Comparison of ENCODE assay signal across 22 cellular contexts in the genomic region with DNA sequence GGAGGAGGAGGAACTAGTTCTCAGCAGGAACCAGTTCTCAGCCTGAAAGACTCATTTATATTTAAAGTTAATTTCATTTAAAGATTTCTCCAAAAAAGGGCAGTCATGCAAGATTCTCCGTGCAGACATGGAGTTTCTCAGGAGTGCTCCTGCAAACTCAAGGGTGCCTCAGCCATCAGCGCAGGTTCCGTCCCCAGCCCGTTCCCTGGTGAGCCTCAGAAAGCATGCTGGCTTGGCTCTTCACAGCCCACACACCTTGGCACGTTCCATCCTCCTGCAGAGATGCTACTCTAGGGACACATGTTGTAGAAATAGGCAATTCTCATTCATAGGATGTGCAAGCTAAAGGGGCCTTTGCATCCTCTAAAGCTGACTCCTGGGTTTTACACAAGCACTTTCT.
"Had no signal": no experiment of that assay in that cellular context is flagged by ENCODE, and none has a peak within 500 bp of the region (broad histone marks: within the 10 kb centered on the region; RNA-seq: fewer than 3 reads in every experiment).

No MANE protein-coding gene starts in this region.

- H3K27me3 ChIP-seq: body of pancreas, tibial nerve had no signal

- H3K36me3 Mint-ChIP-seq: activated naive CD8-positive, alpha-beta T cell; naive B cell had no signal

- FAIRE-seq: islet of Langerhans had no signal

- ATAC-seq: activated CD8-positive, alpha-beta T cell treated with anti-CD3 and anti-CD28 coated beads, Interleukin-2, amount 10 ng/mL, durations not matched to agents 7 days and 5 days; body of pancreas; SK-N-SH treated with all-trans-retinoic acid at 6 μM for 48 hours had no signal

- DNase-seq: activated CD4-positive, alpha-beta T cell treated with anti-CD3 and anti-CD28 coated beads for 48 hours; activated CD8-positive, alpha-beta T cell treated with anti-CD3 and anti-CD28 coated beads, Interleukin-2, amount 10 ng/mL, durations not matched to agents 7 days and 5 days; activated gamma-delta T cell treated with Interleukin-2 at 50 U/mL for 16 hours; amniotic stem cell; body of pancreas; effector memory CD4-positive, alpha-beta T cell; foreskin melanocyte; mammary epithelial cell; naive B cell; stimulated activated CD4-positive, alpha-beta T cell treated with anti-CD3 and anti-CD28 coated beads, Interleukin-15, amount 100 ng/mL, for 24 hours; stimulated activated CD4-positive, alpha-beta T cell treated with anti-CD3 and anti-CD28 coated beads, Interleukin-4, amount 100 ng/mL, for 1 hour; stimulated activated naive CD4-positive, alpha-beta T cell; T-helper 1 cell; T1000 had no signal

- H3K9me3 Mint-ChIP-seq: central memory CD8-positive, alpha-beta T cell; naive B cell had no signal

- H3K4me3 Mint-ChIP-seq: activated CD8-positive, alpha-beta T cell treated with anti-CD3 and anti-CD28 coated beads, Interleukin-2, amount 10 ng/mL, durations not matched to agents 7 days and 5 days; activated naive CD8-positive, alpha-beta T cell; central memory CD8-positive, alpha-beta T cell; naive B cell; WTC11 had no signal

- H3K4me1 ChIP-seq: body of pancreas had no signal

- H3K9me3 ChIP-seq: body of pancreas, tibial nerve had no signal

- H3K27me3 Mint-ChIP-seq: activated naive CD8-positive, alpha-beta T cell; central memory CD8-positive, alpha-beta T cell had no signal

- H3K4me3 ChIP-seq: body of pancreas, coronary artery, skin epidermis, tibial nerve had no signal

- H3K36me3 ChIP-seq: tibial nerve had no signal

- H3K27ac Mint-ChIP-seq: activated CD8-positive, alpha-beta T cell treated with anti-CD3 and anti-CD28 coated beads, Interleukin-2, amount 10 ng/mL, durations not matched to agents 7 days and 5 days; activated naive CD8-positive, alpha-beta T cell; naive B cell; WTC11 had no signal

- H3K27ac ChIP-seq: body of pancreas, coronary artery had no signal
